Comparison of ENCODE assay signal across 8 cellular contexts in genomic region chr6:85323435-85324040, GRCh38.
DNase-seq lines count a peak whose midpoint lies in the region; TF ChIP-seq lines count a peak whose summit lies in the region.

No MANE protein-coding gene starts in this region.

- no peaks in the 10 kb centered on the region for H3K27me3 ChIP-seq in prostate gland (replicated peaks; ENCODE audit: insufficient read depth)

- peak; percentile 21 for DNase-seq in GF-D8 (lab: John Stamatoyannopoulos, UW)
- peak; percentile 48 for DNase-seq in H4 (ENCODE audit: low spot score)
- peak; percentile 49 for DNase-seq in LNCaP clone FGC (ENCODE audit: low read depth)
- DNase-seq in RPMI8226 = peak; percentile 73
- DNase-seq in activated T-helper 9 cell treated with anti-CD3 and anti-CD28 coated beads, Interleukin-2, amount 50 U/mL, for 16 hours (ENCODE audit: low read depth) = peak; percentile 26
- DNase-seq in germinal center (ENCODE audit: low spot score) = peak; percentile 14
- DNase-seq in prostate gland (ENCODE audit: low spot score) = peak; percentile 51
- DNase-seq in cerebellar nuclear complex (lab: John Stamatoyannopoulos, UW) = no peak

- intact Hi-C loops in prostate gland (cut with DNase I) = no loop called here

- H3K4me3 ChIP-seq in LNCaP clone FGC (ENCODE audit: low read depth, low read length) (no peak overlapping the region), prostate gland (no peak overlapping the region)

- no peak overlapping the region for H3K27ac ChIP-seq in prostate gland

- no peaks in the 10 kb centered on the region for H3K9me3 ChIP-seq in prostate gland

- TF ChIP-seq CTCF in LNCaP clone FGC (IDR thresholded peaks at IDR 0.05; ENCODE audit: control insufficient read depth, extremely low read depth, insufficient read depth) (peak; percentile 67), prostate gland (IDR thresholded peaks at IDR 0.05) (peak; percentile 36 to 59 (median 57))

- no peak for TF ChIP-seq POLR2A in prostate gland (IDR thresholded peaks at IDR 0.05)

- WGBS in prostate gland = 33% methylated on average over 9 of the region's 9 CpGs

- H3K4me1 ChIP-seq in prostate gland (replicated peaks) = no peaks in the 10 kb centered on the region

- H3K36me3 ChIP-seq in prostate gland = no peaks in the 10 kb centered on the region

Comparison
In these comparisons a context has a peak if more than half of its experiments do, and no peak if none do; other contexts are left out.
1. DNase-seq: peak in GF-D8 (single experiment), H4 (single experiment), LNCaP clone FGC (single experiment), RPMI8226 (single experiment), activated T-helper 9 cell treated with anti-CD3 and anti-CD28 coated beads, Interleukin-2, amount 50 U/mL, for 16 hours (single experiment), germinal center (single experiment) and prostate gland (single experiment); none in cerebellar nuclear complex (0 of 2).